Comparison of ENCODE assay signal across 9 cellular contexts in the genomic region with DNA sequence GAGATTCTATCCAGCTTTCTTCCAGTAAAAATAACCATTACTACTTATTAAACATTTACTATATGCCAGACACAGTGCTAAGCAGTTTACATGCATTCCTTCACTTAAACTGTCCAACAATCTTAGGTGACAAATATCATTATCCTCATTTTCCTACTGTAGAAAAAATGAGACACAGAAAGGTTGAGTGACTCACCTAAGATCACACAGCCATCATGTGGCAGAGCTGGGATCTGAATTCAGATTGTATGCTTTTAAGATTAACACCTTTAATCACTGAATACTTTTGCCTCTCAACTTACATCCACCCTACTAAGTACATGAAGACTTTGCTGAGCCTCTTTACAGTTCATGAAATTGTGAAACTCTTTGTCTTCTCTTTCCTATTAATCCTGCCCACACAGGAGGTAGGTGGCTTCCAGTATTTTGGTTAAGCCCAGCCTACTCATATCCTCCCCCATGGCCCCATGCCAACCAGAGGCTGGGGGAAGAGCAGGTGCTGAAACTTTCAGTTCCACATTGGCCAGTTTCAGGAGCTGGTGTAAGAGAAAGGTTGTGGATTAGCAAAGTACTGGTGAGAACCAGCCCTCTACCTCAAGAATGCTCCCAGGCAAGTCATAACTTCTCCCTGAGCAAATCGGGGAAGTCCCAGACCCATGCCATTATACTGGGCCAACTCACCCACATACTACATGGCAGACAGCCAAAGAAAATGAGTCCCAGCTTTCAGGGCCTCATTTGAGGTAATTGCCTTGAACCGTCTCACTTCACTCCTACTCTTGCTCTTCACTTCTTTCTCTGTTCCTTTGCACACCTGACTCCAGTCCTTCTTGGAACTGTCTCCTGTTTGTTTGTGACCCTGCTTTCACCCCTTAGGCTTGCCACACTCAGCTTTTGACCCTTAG.
DNase-seq lines count a peak whose midpoint lies in the region; ATAC-seq, FAIRE-seq and TF ChIP-seq lines count a peak whose summit lies in the region.
"Had no signal": no experiment of that assay in that cellular context is flagged by ENCODE, and none has a peak within 500 bp of the region (broad histone marks: within the 10 kb centered on the region; RNA-seq: fewer than 3 reads in every experiment).

No MANE protein-coding gene starts in this region.

- no peak overlapping the region for H3K4me3 ChIP-seq in astrocyte (ENCODE audit: insufficient read depth, low read depth, low read length)
- H3K4me3 ChIP-seq: breast epithelium had no signal

- no peak overlapping the region for H3K4me3 Mint-ChIP-seq in astrocyte (ENCODE audit: unreplicated experiment)

- H3K79me2 ChIP-seq in astrocyte (ENCODE audit: insufficient read depth, low read length): no peaks in the 10 kb centered on the region

- TF ChIP-seq CTCF in GM13977 (IDR thresholded peaks at IDR 0.05; ENCODE audit: extremely low read depth, insufficient read depth, missing control alignments) (no peak), astrocyte (IDR thresholded peaks at IDR 0.05; ENCODE audit: insufficient read depth, low read depth, low read length) (no peak)

- H3K27ac Mint-ChIP-seq in astrocyte (ENCODE audit: unreplicated experiment): peak overlapping the region; percentile 28

- H3K36me3 Mint-ChIP-seq in astrocyte (ENCODE audit: low read depth, unreplicated experiment): no peaks in the 10 kb centered on the region

- no peak overlapping the region for H3K27ac ChIP-seq in astrocyte (ENCODE audit: low read depth, low read length)

- H3K9ac ChIP-seq in astrocyte (ENCODE audit: low read length): no peak overlapping the region

- no peaks in the 10 kb centered on the region for H3K9me3 ChIP-seq in astrocyte (ENCODE audit: insufficient read depth, low read depth, low read length)
- H3K9me3 ChIP-seq: breast epithelium had no signal

- peaks cover 5% of the 10 kb centered on the region for H3K4me1 Mint-ChIP-seq in astrocyte (ENCODE audit: low read depth, unreplicated experiment)

- no peaks in the 10 kb centered on the region for H3K4me1 ChIP-seq in astrocyte (ENCODE audit: insufficient read depth, low read length)
- H3K4me1 ChIP-seq: breast epithelium had no signal

- peak; percentile 81 for FAIRE-seq in astrocyte (lab: Jason Lieb, UNC)

- no peaks in the 10 kb centered on the region for H3K27me3 ChIP-seq in astrocyte (ENCODE audit: insufficient read depth, low read length)

- no peak overlapping the region for H2AFZ ChIP-seq in astrocyte (ENCODE audit: low read depth, low read length)

- H3K36me3 ChIP-seq in astrocyte (ENCODE audit: insufficient read depth, low read length): no peaks in the 10 kb centered on the region
- H3K36me3 ChIP-seq: breast epithelium had no signal

- no peaks in the 10 kb centered on the region for H3K27me3 Mint-ChIP-seq in astrocyte (ENCODE audit: low read depth, unreplicated experiment)

- DNase-seq in GM13977 (ENCODE audit: low spot score): peak; percentile 24
- peak; percentile 17 for DNase-seq in astrocyte (ENCODE audit: low read depth)
- no peak for DNase-seq in iPS-NIHi7 (ENCODE audit: extremely low spot score)
- no peak for DNase-seq in NCI-H524 (lab: John Stamatoyannopoulos, UW)
- no peak for DNase-seq in NCI-H82 treated with DMSO at 0.1 percent for 48 hours (lab: John Stamatoyannopoulos, UW; ENCODE audit: unreplicated experiment)
- DNase-seq in NCI-H2081 treated with DMSO at 0.1 percent for 48 hours (lab: John Stamatoyannopoulos, UW): no peak

- ATAC-seq in GM21447 (IDR thresholded peaks at IDR 0.05; ENCODE audit: unreplicated experiment): peak; percentile 97
- ATAC-seq in HG03565 (IDR thresholded peaks at IDR 0.05; ENCODE audit: unreplicated experiment): peak; percentile 90

- H4K20me1 ChIP-seq in astrocyte (ENCODE audit: insufficient read depth, low read length): no peaks in the 10 kb centered on the region

- no peak overlapping the region for H3K4me2 ChIP-seq in astrocyte (ENCODE audit: low read length)

- in situ Hi-C loops in GM13977 (cut with MboI; ENCODE audit: low pct_unique_long_range_greater_than_20kb, low sequenced_read_pairs, unreplicated experiment): no loop called here

- H3K9me3 Mint-ChIP-seq in astrocyte (ENCODE audit: unreplicated experiment): peaks cover 2% of the 10 kb centered on the region

Comparison
In these comparisons a context has a peak if more than half of its experiments do, and no peak if none do; other contexts are left out.
1. DNase-seq: peak in GM13977 (single experiment) and astrocyte (single experiment); none in iPS-NIHi7 (single experiment), NCI-H524 (0 of 2), NCI-H82 treated with DMSO at 0.1 percent for 48 hours (single experiment) and NCI-H2081 treated with DMSO at 0.1 percent for 48 hours (single experiment).